ENCODE assay signal across 14 cellular contexts in the genomic region with DNA sequence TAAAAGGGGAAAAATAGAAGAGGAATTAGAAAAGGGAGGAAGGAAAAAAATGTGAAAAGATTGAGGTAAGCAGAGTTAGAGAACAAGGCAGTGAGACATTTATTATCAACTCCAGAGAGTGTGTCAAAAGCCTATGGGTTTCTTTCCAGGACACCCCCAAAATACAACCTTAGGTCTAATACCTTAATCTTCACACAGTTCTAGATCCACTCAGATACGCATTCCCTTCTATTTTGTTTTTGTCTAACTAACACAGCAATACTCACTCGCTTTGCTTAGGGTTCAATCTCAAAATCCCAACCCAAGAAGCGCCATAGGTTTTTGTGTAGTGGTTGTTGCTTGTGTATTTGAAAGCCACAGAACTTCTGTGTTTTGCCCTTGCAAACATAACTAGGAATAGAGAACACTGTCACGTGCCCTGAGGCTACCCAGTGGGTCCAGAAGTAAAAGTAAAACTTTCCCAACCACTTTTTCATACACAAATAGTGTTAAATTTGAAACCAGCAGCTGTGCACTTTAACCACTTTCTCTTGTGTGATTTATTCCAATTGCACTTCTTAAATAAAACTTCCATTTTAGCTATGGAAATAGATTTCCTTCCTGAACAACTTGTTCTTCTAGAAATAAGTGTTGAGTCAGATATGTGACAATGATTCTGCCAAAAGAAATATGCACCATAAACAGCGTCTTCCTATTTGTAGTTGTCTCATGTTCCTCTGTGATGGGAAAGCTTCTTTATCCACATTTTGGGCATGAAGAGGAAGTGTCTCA.
DNase-seq lines count a peak whose midpoint lies in the region; ATAC-seq and TF ChIP-seq lines count a peak whose summit lies in the region.
"Had no signal": no experiment of that assay in that cellular context is flagged by ENCODE, and none has a peak within 500 bp of the region (broad histone marks: within the 10 kb centered on the region; RNA-seq: fewer than 3 reads in every experiment).

No MANE protein-coding gene starts in this region.

- H3K36me3 ChIP-seq in GM06990 (ENCODE audit: control insufficient read depth, insufficient read depth, low read length) = no peaks in the 10 kb centered on the region
- H3K36me3 ChIP-seq: colonic mucosa, SJSA1 had no signal

- ATAC-seq in GM19328 (IDR thresholded peaks at IDR 0.05; ENCODE audit: unreplicated experiment) = peak; percentile 92
- peak; percentile 88 for ATAC-seq in HG02678 (IDR thresholded peaks at IDR 0.05; ENCODE audit: unreplicated experiment)
- peak; percentile 62 for ATAC-seq in HG03521 (IDR thresholded peaks at IDR 0.05; ENCODE audit: unreplicated experiment)
- ATAC-seq: A549; activated naive CD4-positive, alpha-beta T cell treated with anti-CD3 and anti-CD28 coated beads, Interleukin-2, amount 50 U/mL, for 72 hours had no signal

- H3K27me3 ChIP-seq in GM06990 (replicated peaks; ENCODE audit: control insufficient read depth, insufficient read depth, low read length) = no peaks in the 10 kb centered on the region
- H3K27me3 ChIP-seq: colonic mucosa, SJSA1 had no signal

- DNase-seq in GM06990 (ENCODE audit: extremely low read depth, insufficient read length) (peak; percentile 18), H4 (ENCODE audit: low spot score) (no peak), GF-D8 (lab: John Stamatoyannopoulos, UW) (no peak), T-helper 1 cell (no peak), COR-L47 (lab: John Stamatoyannopoulos, UW) (no peak)
- DNase-seq: colonic mucosa, NCI-H1092 treated with DMSO at 0.1 percent for 48 hours, NCI-H524 had no signal

- H3K4me3 ChIP-seq in GM06990 (replicated peaks; ENCODE audit: low read depth, low read length) = no peak overlapping the region; the same call in 1 of the 2 replicates
- H3K4me3 ChIP-seq: A549, colonic mucosa, SJSA1 had no signal

- TF ChIP-seq CTCF in GM06990 (IDR thresholded peaks at IDR 0.05; ENCODE audit: insufficient read depth, low read length, poor library complexity, severe bottlenecking) = no peak
